8 cellular contexts compared by ENCODE assay signal in genomic region chrX:75273483-75273882, GRCh38. TPM values are rescaled to one million over a fixed set of nuclear protein-coding genes. Genes with fewer than 3 reads are reported as not detected.
DNase-seq lines count a peak whose midpoint lies in the region; ATAC-seq, FAIRE-seq and TF ChIP-seq lines count a peak whose summit lies in the region.

No MANE protein-coding gene starts in this region.

- DNase-seq in A549 (ENCODE audit: low read depth in 1 of 2, low spot score in 1 of 2) (no peak), ascending aorta (ENCODE audit: low spot score in 2 of 2) (no peak), kidney glomerular epithelial cell (lab: John Stamatoyannopoulos, UW) (peak; percentile 3), suprapubic skin (ENCODE audit: low spot score in 2 of 2) (no peak), ACHN (no peak)

- TF ChIP-seq EP300 in A549 (IDR thresholded peaks at IDR 0.05) (no peak), suprapubic skin (IDR thresholded peaks at IDR 0.05) (no peak)

- in situ Hi-C loops in ACHN (cut with HindIII; ENCODE audit: low pct_ligation_motif_present, low pct_unique_long_range_greater_than_20kb, low sequenced_read_pairs): no loop called here

- H3K9me3 ChIP-seq in A549 (no peaks in the 10 kb centered on the region), ascending aorta (no peaks in the 10 kb centered on the region), suprapubic skin (no peaks in the 10 kb centered on the region)

- CTCF ChIA-PET in A549 (lab: Yijun Ruan, JAX): no interaction called here

- no peaks in the 10 kb centered on the region for H3K4me1 ChIP-seq in A549
- no peaks in the 10 kb centered on the region for H3K4me1 ChIP-seq in ascending aorta
- peaks cover 10% of the 10 kb centered on the region for H3K4me1 ChIP-seq in suprapubic skin

- H3K27me3 ChIP-seq in ascending aorta (no peaks in the 10 kb centered on the region), suprapubic skin (no peaks in the 10 kb centered on the region)

- TF ChIP-seq CTCF in A549 (IDR thresholded peaks at IDR 0.05) (no peak), ascending aorta (IDR thresholded peaks at IDR 0.05) (no peak), suprapubic skin (IDR thresholded peaks at IDR 0.05) (no peak)

- 49% methylated on average over 7 of the region's 7 CpGs for WGBS in A549 (ENCODE audit: missing lambda C conversion rate)
- WGBS in suprapubic skin: 41% methylated on average over 7 of the region's 7 CpGs

- H3K27ac ChIP-seq in A549: peak overlapping the region in 1 of 2 experiments; percentile 89; a peak in 3 of 6 replicates
- peak overlapping the region; percentile 86 to 97 for H3K27ac ChIP-seq in ascending aorta
- H3K27ac ChIP-seq in suprapubic skin: peak overlapping the region; percentile 93

- H3K4me2 ChIP-seq in A549: peak overlapping the region; percentile 69

- H3K36me3 ChIP-seq in ascending aorta (no peaks in the 10 kb centered on the region), suprapubic skin (no peaks in the 10 kb centered on the region)

- no peak for TF ChIP-seq RAD21 in A549 (conservative IDR thresholded peaks at IDR 0.05 in 1 of 2, IDR thresholded peaks at IDR 0.05 in 1 of 2)

- POLR2A ChIA-PET in A549 (lab: Yijun Ruan, JAX): no interaction called here

- intact Hi-C loops in ascending aorta (cut with DNase I): loop anchor here (5.0 to 10.0 kb wide), 4 partner anchors 249 to 736 kb away; partner anchors contain the start of genes RLIM and ZDHHC15

- ATAC-seq in A549: peak; percentile 35 to 40; a peak in 4 of 6 replicates
- peak; percentile 16 for ATAC-seq in GM18873 (IDR thresholded peaks at IDR 0.05; ENCODE audit: low FRiP score, unreplicated experiment)
- peak; percentile 6 for ATAC-seq in HG03565 (IDR thresholded peaks at IDR 0.05; ENCODE audit: unreplicated experiment)
- ATAC-seq in GM19467 (IDR thresholded peaks at IDR 0.05; ENCODE audit: unreplicated experiment): no peak

- H3K4me3 ChIP-seq in A549 (peak overlapping the region; percentile 61), ascending aorta (peak overlapping the region; percentile 64 to 78), suprapubic skin (peak overlapping the region; percentile 62)

- FAIRE-seq in A549 (lab: Jason Lieb, UNC): no peak

- TF ChIP-seq POLR2A in A549 (IDR thresholded peaks at IDR 0.05; ENCODE audit: low read length): no peak
- no peak for TF ChIP-seq POLR2A in suprapubic skin (IDR thresholded peaks at IDR 0.05)

TF ChIP-seq in A549, 52 proteins besides CTCF, POLR2A, EP300 and RAD21:
- TF ChIP-seq NPAS2 (CRISPR knock-in tag; IDR thresholded peaks at IDR 0.05; ENCODE audit: borderline replicate concordance) (no peak), TP53 (CRISPR knock-in tag; IDR thresholded peaks at IDR 0.05) (no peak)

RNA-seq across cellular contexts. Expression of gene UPRT, which starts 0.4 kb away (rescaled TPM):
- polyA plus RNA-seq in A549 (2011; rRNA removed) (7.8 and 9.8 TPM in 2 replicates), A549 (2017; fragmentation: RNase III; extraction: RNeasy Plus Mini Kit Qiagen cat#74134 plus additional on column Dnase treatment) (7.9 to 9.3 TPM (median 8.6 TPM) in 3 replicates)
- 5.8 and 8.0 TPM in 2 replicates for polyA plus RNA-seq in A549 (2012; cell fraction: cytosol; rRNA removed)
- 7.3 and 8.0 TPM in 2 replicates for polyA plus RNA-seq in A549 (2012; cell fraction: nucleus; rRNA removed)
- 10.2 and 13.0 TPM in 2 replicates for polyA minus RNA-seq in A549 (2011; rRNA and poly(A)+ RNA removed)
- total RNA-seq in ascending aorta (7.6 TPM), suprapubic skin (10 to 100 TPM in 3 of 4 donors, 1 to 10 TPM in 1; 8.1 to 13.2 (median 12.0) TPM)
